20 cellular contexts compared by ENCODE assay signal in the genomic region with DNA sequence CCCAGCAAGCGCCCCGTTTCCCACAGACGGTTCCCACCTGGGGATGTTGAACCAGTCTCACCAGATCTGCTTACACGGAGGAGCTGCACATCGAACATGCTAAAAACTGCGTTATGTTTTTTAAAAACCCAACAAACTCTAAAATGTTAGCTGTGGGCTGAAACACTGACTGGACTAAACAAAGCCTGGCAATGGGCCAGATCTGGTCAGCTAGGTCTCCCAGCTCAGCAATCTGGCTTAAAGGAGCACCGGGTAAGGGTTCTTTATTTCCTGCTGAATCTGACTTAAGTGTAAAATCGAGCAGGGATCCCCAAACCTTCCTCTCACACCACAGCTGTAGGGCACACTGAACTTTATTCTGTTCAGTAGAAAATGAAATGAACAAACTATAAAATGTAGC.
DNase-seq lines count a peak whose midpoint lies in the region; ATAC-seq and TF ChIP-seq lines count a peak whose summit lies in the region.
"Had no signal": no experiment of that assay in that cellular context is flagged by ENCODE, and none has a peak within 500 bp of the region (broad histone marks: within the 10 kb centered on the region; RNA-seq: fewer than 3 reads in every experiment).

No MANE protein-coding gene starts in this region.

- no peaks in the 10 kb centered on the region for H3K79me2 ChIP-seq in hepatocyte

- BruUV-seq in MCF 10A (replicated peaks; lab: Mats Ljungman, UMichigan): no TSS peak

- intact Hi-C loops in MCF 10A (cut with micrococcal nuclease): no loop called here
- intact Hi-C loops in breast epithelium (cut with DNase I; ENCODE audit: low total_unique reads): loop anchor here (10.0 kb wide), 1 partner anchor 152 kb away; no protein-coding TSS in a partner anchor
- intact Hi-C loops in left ventricle myocardium inferior (cut with micrococcal nuclease): no loop called here
- intact Hi-C loops in testis (cut with DNase I; ENCODE audit: low total_unique reads): no loop called here
- intact Hi-C loops in left lung (cut with DNase I): no loop called here

- H3K36me3 Mint-ChIP-seq in MCF 10A (ENCODE audit: insufficient read depth, unreplicated experiment): peaks cover 17% of the 10 kb centered on the region
- H3K36me3 Mint-ChIP-seq: type B pancreatic cell had no signal

- POLR2A ChIA-PET in MCF 10A (lab: Yijun Ruan, JAX): interaction anchor here (0.8 to 1.0 kb wide), 3 partner anchors 10 to 25 kb away, joined by 3 to 4 read pairs (median 3); no protein-coding TSS in a partner anchor

- H3K4me1 Mint-ChIP-seq in MCF 10A (ENCODE audit: insufficient read depth, unreplicated experiment): peaks cover 31% of the 10 kb centered on the region

- 63 to 72% methylated on average over 5 to 8 of the region's 8 CpGs for WGBS in testis, 2 donors
- WGBS in hepatocyte (ENCODE audit: low lambda C conversion rate, missing lambda C conversion rate): 72% methylated on average over 8 of the region's 8 CpGs

- no peaks in the 10 kb centered on the region for H3K9me3 Mint-ChIP-seq in MCF 10A (ENCODE audit: unreplicated experiment)
- H3K9me3 Mint-ChIP-seq: activated naive CD8-positive, alpha-beta T cell treated with anti-CD3 and anti-CD28 coated beads, Interleukin-2, amount 50 U/mL, for 24 hours; activated T-cell treated with anti-CD3 and anti-CD28 coated beads, Interleukin-2, amount 50 U/mL, for 4 hours; neural crest cell; type B pancreatic cell had no signal

- H3K9me3 ChIP-seq in breast epithelium: no peaks in the 10 kb centered on the region
- no peaks in the 10 kb centered on the region for H3K9me3 ChIP-seq in SJSA1 (replicated peaks)
- H3K9me3 ChIP-seq in left ventricle myocardium inferior (replicated peaks): no peaks in the 10 kb centered on the region
- H3K9me3 ChIP-seq in testis: no peaks in the 10 kb centered on the region
- no peaks in the 10 kb centered on the region for H3K9me3 ChIP-seq in left lung
- no peaks in the 10 kb centered on the region for H3K9me3 ChIP-seq in hepatocyte (ENCODE audit: low read depth)
- no peaks in the 10 kb centered on the region for H3K9me3 ChIP-seq in Peyer's patch
- H3K9me3 ChIP-seq: colonic mucosa, lower lobe of right lung had no signal

- H3K27me3 Mint-ChIP-seq in MCF 10A (ENCODE audit: insufficient read depth, unreplicated experiment): no peaks in the 10 kb centered on the region
- H3K27me3 Mint-ChIP-seq: activated naive CD8-positive, alpha-beta T cell treated with anti-CD3 and anti-CD28 coated beads, Interleukin-2, amount 50 U/mL, for 24 hours; type B pancreatic cell had no signal

- H3K4me1 ChIP-seq in breast epithelium: no peaks in the 10 kb centered on the region
- H3K4me1 ChIP-seq in SJSA1 (replicated peaks): peaks cover 37% of the 10 kb centered on the region
- H3K4me1 ChIP-seq in left ventricle myocardium inferior: peaks cover 33% of the 10 kb centered on the region
- no peaks in the 10 kb centered on the region for H3K4me1 ChIP-seq in testis
- no peaks in the 10 kb centered on the region for H3K4me1 ChIP-seq in left lung
- H3K4me1 ChIP-seq in hepatocyte (ENCODE audit: insufficient read depth): peaks cover 16% of the 10 kb centered on the region
- peaks cover 0 to 7% (median 0%) of the 10 kb centered on the region in 4 donors for H3K4me1 ChIP-seq in Peyer's patch

- no peak for ATAC-seq in left lung
- ATAC-seq: activated naive CD8-positive, alpha-beta T cell treated with anti-CD3 and anti-CD28 coated beads, Interleukin-2, amount 50 U/mL, for 24 hours; activated T-cell treated with anti-CD3 and anti-CD28 coated beads, Interleukin-2, amount 50 U/mL, for 4 hours; lower lobe of right lung had no signal

- H3K27ac ChIP-seq in breast epithelium: no peak overlapping the region
- no peak overlapping the region for H3K27ac ChIP-seq in SJSA1
- no peak overlapping the region for H3K27ac ChIP-seq in left ventricle myocardium inferior (replicated peaks)
- no peak overlapping the region for H3K27ac ChIP-seq in testis
- no peak overlapping the region for H3K27ac ChIP-seq in left lung
- H3K27ac ChIP-seq in hepatocyte: no peak overlapping the region
- H3K27ac ChIP-seq in Peyer's patch: no peak overlapping the region
- H3K27ac ChIP-seq: colonic mucosa, KMS-11, lower lobe of right lung had no signal

- H3K36me3 ChIP-seq in breast epithelium: no peaks in the 10 kb centered on the region
- no peaks in the 10 kb centered on the region for H3K36me3 ChIP-seq in SJSA1
- no peaks in the 10 kb centered on the region for H3K36me3 ChIP-seq in left ventricle myocardium inferior
- no peaks in the 10 kb centered on the region for H3K36me3 ChIP-seq in testis (ENCODE audit: low read depth, missing control alignments)
- no peaks in the 10 kb centered on the region for H3K36me3 ChIP-seq in left lung
- no peaks in the 10 kb centered on the region for H3K36me3 ChIP-seq in hepatocyte (replicated peaks; ENCODE audit: insufficient read depth, low read depth)
- H3K36me3 ChIP-seq in Peyer's patch: no peaks in the 10 kb centered on the region
- H3K36me3 ChIP-seq: colonic mucosa, lower lobe of right lung had no signal

- H3K27ac Mint-ChIP-seq in MCF 10A (ENCODE audit: low read depth, unreplicated experiment): no peak overlapping the region
- H3K27ac Mint-ChIP-seq: activated naive CD8-positive, alpha-beta T cell treated with anti-CD3 and anti-CD28 coated beads, Interleukin-2, amount 50 U/mL, for 24 hours had no signal

- H3K27me3 ChIP-seq in breast epithelium (no peaks in the 10 kb centered on the region), SJSA1 (replicated peaks) (no peaks in the 10 kb centered on the region), left ventricle myocardium inferior (ENCODE audit: low read depth) (no peaks in the 10 kb centered on the region), testis (no peaks in the 10 kb centered on the region), left lung (no peaks in the 10 kb centered on the region), hepatocyte (no peaks in the 10 kb centered on the region), Peyer's patch (no peaks in the 10 kb centered on the region)
- H3K27me3 ChIP-seq: colonic mucosa had no signal

- no peak overlapping the region for H2AFZ ChIP-seq in hepatocyte

- H3K4me3 Mint-ChIP-seq in MCF 10A (ENCODE audit: unreplicated experiment): no peak overlapping the region
- H3K4me3 Mint-ChIP-seq: activated naive CD8-positive, alpha-beta T cell treated with anti-CD3 and anti-CD28 coated beads, Interleukin-2, amount 50 U/mL, for 24 hours; activated T-cell treated with anti-CD3 and anti-CD28 coated beads, Interleukin-2, amount 50 U/mL, for 4 hours; neural crest cell; type B pancreatic cell had no signal

- H3K4me2 ChIP-seq in hepatocyte: no peak overlapping the region
- H3K4me2 ChIP-seq: KMS-11 had no signal

- CTCF ChIA-PET in MCF 10A (lab: Yijun Ruan, JAX): no interaction called here

- H3K4me3 ChIP-seq in breast epithelium (no peak overlapping the region), SJSA1 (no peak overlapping the region), left ventricle myocardium inferior (no peak overlapping the region), testis (no peak overlapping the region), left lung (no peak overlapping the region), hepatocyte (no peak overlapping the region), Peyer's patch (no peak overlapping the region)
- H3K4me3 ChIP-seq: colonic mucosa, lower lobe of right lung had no signal

- TF ChIP-seq CTCF in MCF 10A (IDR thresholded peaks at IDR 0.05; ENCODE audit: unreplicated experiment): no peak
- no peak for TF ChIP-seq CTCF in breast epithelium (IDR thresholded peaks at IDR 0.05)
- no peak for TF ChIP-seq CTCF in left ventricle myocardium inferior (IDR thresholded peaks at IDR 0.05; ENCODE audit: borderline replicate concordance)
- TF ChIP-seq CTCF in testis (IDR thresholded peaks at IDR 0.05): no peak
- no peak for TF ChIP-seq CTCF in left lung (IDR thresholded peaks at IDR 0.05)
- no peak for TF ChIP-seq CTCF in hepatocyte (IDR thresholded peaks at IDR 0.05; ENCODE audit: poor library complexity)
- no peak for TF ChIP-seq CTCF in Peyer's patch (IDR thresholded peaks at IDR 0.05)

- DNase-seq in MCF 10A (ENCODE audit: unreplicated experiment) (peak; percentile 50), breast epithelium (ENCODE audit: low spot score in 2 of 2) (no peak), SJSA1 (ENCODE audit: low read depth in 1 of 2, low spot score in 2 of 2) (peak; percentile 28 to 68), left ventricle myocardium inferior (peak; percentile 36), testis (peak; percentile 32), left lung (no peak), hepatocyte (ENCODE audit: low spot score) (no peak), Peyer's patch (no peak)
- DNase-seq: ACHN; activated CD4-positive, alpha-beta T cell treated with anti-CD3 and anti-CD28 coated beads, Interleukin-2, amount 50 U/mL, for 1 hour; activated naive CD8-positive, alpha-beta T cell treated with anti-CD3 and anti-CD28 coated beads, Interleukin-2, amount 50 U/mL, for 24 hours; activated T-cell treated with anti-CD3 and anti-CD28 coated beads, Interleukin-2, amount 50 U/mL, for 4 hours; colonic mucosa; lower lobe of right lung; NCI-H146; NCI-H526; stimulated activated CD4-positive, alpha-beta T cell treated with anti-CD3 and anti-CD28 coated beads, Interleukin-4, amount 100 ng/mL, for 24 hours had no signal

- TF ChIP-seq POLR2A in breast epithelium (IDR thresholded peaks at IDR 0.05): no peak
- TF ChIP-seq POLR2A in testis (IDR thresholded peaks at IDR 0.05): no peak
- no peak for TF ChIP-seq POLR2A in Peyer's patch (IDR thresholded peaks at IDR 0.05)

- no peaks in the 10 kb centered on the region for H3K9me2 ChIP-seq in hepatocyte (replicated peaks; ENCODE audit: insufficient read depth)

- H4K20me1 ChIP-seq in hepatocyte (ENCODE audit: insufficient read depth, poor library complexity, severe bottlenecking): no peaks in the 10 kb centered on the region

Comparison
In these comparisons a context has a peak if more than half of its experiments do, and no peak if none do; other contexts are left out.
1. DNase-seq: peak in MCF 10A (single experiment), SJSA1 (2 of 2), left ventricle myocardium inferior (single experiment) and testis (single experiment); none in breast epithelium (0 of 2), left lung (0 of 2), hepatocyte (single experiment) and Peyer's patch (0 of 3).